1 cellular context compared by ENCODE assay signal in genomic region chr11:90656171-90656570, GRCh38.
TF ChIP-seq lines count a peak whose summit lies in the region.

No MANE protein-coding gene starts in this region.

TF ChIP-seq in GM23338, 12 proteins besides CTCF, POLR2A, EP300 and RAD21 (continued from another document):
- TF ChIP-seq ZNF462 (CRISPR knock-in tag; IDR thresholded peaks at IDR 0.05), result peak; percentile 71; the same call in 1 of the 2 replicates
